ENCODE assay signal across 1 cellular context in genomic region chr19:38815059-38816001, GRCh38.
TF ChIP-seq lines count a peak whose summit lies in the region.

No MANE protein-coding gene starts in this region.

TF ChIP-seq in H1, 55 proteins besides CTCF, POLR2A, EP300 and RAD21:
- TF ChIP-seq SUZ12 (IDR thresholded peaks at IDR 0.05; ENCODE audit: low read length), result no peak
- peak; percentile 49; the same call in 1 of the 2 replicates for TF ChIP-seq SP1 (IDR thresholded peaks at IDR 0.05; ENCODE audit: low read depth, low read length)
- no peak for TF ChIP-seq POLR2AphosphoS5 (IDR thresholded peaks at IDR 0.05; ENCODE audit: low read depth, low read length)
- peak; percentile 43; the same call in 1 of the 2 replicates for TF ChIP-seq MAX (IDR thresholded peaks at IDR 0.05)
- TF ChIP-seq NRF1 (IDR thresholded peaks at IDR 0.05; ENCODE audit: low read depth, low read length), result no peak
- TF ChIP-seq POU5F1 (IDR thresholded peaks at IDR 0.05; ENCODE audit: low read depth, low read length), result no peak
- no peak for TF ChIP-seq CEBPB (IDR thresholded peaks at IDR 0.05; ENCODE audit: low read depth, low read length)
- no peak for TF ChIP-seq E2F6 (IDR thresholded peaks at IDR 0.05)
- TF ChIP-seq RXRA (IDR thresholded peaks at IDR 0.05; ENCODE audit: insufficient read depth, low read depth, low read length), result no peak
